9 cellular contexts compared by ENCODE assay signal in the genomic region with DNA sequence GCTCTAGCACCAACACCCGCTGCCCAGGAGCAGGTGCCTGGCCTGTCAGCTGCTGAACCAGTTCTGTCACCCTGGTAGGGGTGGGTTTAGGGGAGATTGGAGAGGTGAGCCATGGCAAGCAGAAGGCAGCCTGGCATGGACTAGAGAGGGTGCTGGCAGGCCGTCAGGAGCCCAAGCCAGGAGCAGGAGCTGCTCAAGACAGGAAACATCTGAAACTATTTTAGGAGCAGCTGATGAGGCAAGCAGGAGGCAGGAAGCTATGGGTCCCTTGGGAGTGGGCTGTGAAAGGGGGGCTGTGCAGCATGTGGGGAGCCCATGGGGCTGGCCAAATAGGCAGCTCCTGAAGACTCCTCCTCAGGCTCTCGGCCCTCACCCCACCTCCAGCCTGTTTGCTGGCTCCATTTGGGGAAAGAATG. TPM values are rescaled to one million over a fixed set of nuclear protein-coding genes. Genes with fewer than 3 reads are reported as not detected.
DNase-seq lines count a peak whose midpoint lies in the region; ATAC-seq and TF ChIP-seq lines count a peak whose summit lies in the region.
"Had no signal": no experiment of that assay in that cellular context is flagged by ENCODE, and none has a peak within 500 bp of the region (broad histone marks: within the 10 kb centered on the region; RNA-seq: fewer than 3 reads in every experiment).

No MANE protein-coding gene starts in this region.

- TF ChIP-seq RAD21 in IMR-90 (IDR thresholded peaks at IDR 0.05; ENCODE audit: low read length), result no peak

- H3K27me3 Mint-ChIP-seq in activated naive CD8-positive, alpha-beta T cell treated with anti-CD3 and anti-CD28 coated beads, Interleukin-2, amount 50 U/mL, for 24 hours, result peaks cover 10% of the 10 kb centered on the region
- no peaks in the 10 kb centered on the region for H3K27me3 Mint-ChIP-seq in stimulated activated memory B cell treated with anti-CD40 and anti-IgM and Interleukin-4, amounts not matched to agents 10 μg/mL and 1 μg/mL and 100 μg/mL, for 72 hours
- no peaks in the 10 kb centered on the region for H3K27me3 Mint-ChIP-seq in activated T-cell treated with anti-CD3 and anti-CD28 coated beads, Interleukin-2, amount 50 U/mL, for 4 hours (ENCODE audit: low read depth)

- H3K9me3 Mint-ChIP-seq in activated naive CD8-positive, alpha-beta T cell treated with anti-CD3 and anti-CD28 coated beads, Interleukin-2, amount 50 U/mL, for 24 hours, result no peaks in the 10 kb centered on the region
- H3K9me3 Mint-ChIP-seq in stimulated activated memory B cell treated with anti-CD40 and anti-IgM and Interleukin-4, amounts not matched to agents 10 μg/mL and 1 μg/mL and 100 μg/mL, for 72 hours, result no peaks in the 10 kb centered on the region
- no peaks in the 10 kb centered on the region for H3K9me3 Mint-ChIP-seq in activated T-cell treated with anti-CD3 and anti-CD28 coated beads, Interleukin-2, amount 50 U/mL, for 4 hours

- CTCF ChIA-PET in IMR-90 (lab: Yijun Ruan, JAX), result interaction anchor here (4.6 kb wide), 1 partner anchor 35 kb away, joined by 33 read pairs; no protein-coding TSS in a partner anchor

- no peak overlapping the region for H2AFZ ChIP-seq in IMR-90 (replicated peaks; ENCODE audit: low read length, poor library complexity)
- H2AFZ ChIP-seq in hepatocyte, result no peak overlapping the region

- peaks cover 15% of the 10 kb centered on the region for H3K36me3 ChIP-seq in IMR-90 (ENCODE audit: control insufficient read depth, insufficient read depth, low read length)
- H3K36me3 ChIP-seq in hepatocyte (replicated peaks; ENCODE audit: insufficient read depth, low read depth), result no peaks in the 10 kb centered on the region

- H3K4me3 Mint-ChIP-seq in activated naive CD8-positive, alpha-beta T cell treated with anti-CD3 and anti-CD28 coated beads, Interleukin-2, amount 50 U/mL, for 24 hours, result no peak overlapping the region
- H3K4me3 Mint-ChIP-seq in stimulated activated memory B cell treated with anti-CD40 and anti-IgM and Interleukin-4, amounts not matched to agents 10 μg/mL and 1 μg/mL and 100 μg/mL, for 72 hours, result peak overlapping the region; percentile 70
- no peak overlapping the region for H3K4me3 Mint-ChIP-seq in activated T-cell treated with anti-CD3 and anti-CD28 coated beads, Interleukin-2, amount 50 U/mL, for 4 hours

- H2BK120ac ChIP-seq in IMR-90 (ENCODE audit: low read depth, low read length), result no peak overlapping the region

- H3K4me1 Mint-ChIP-seq in activated naive CD8-positive, alpha-beta T cell treated with anti-CD3 and anti-CD28 coated beads, Interleukin-2, amount 50 U/mL, for 24 hours, result peaks cover 54% of the 10 kb centered on the region
- peaks cover 76% of the 10 kb centered on the region for H3K4me1 Mint-ChIP-seq in stimulated activated memory B cell treated with anti-CD40 and anti-IgM and Interleukin-4, amounts not matched to agents 10 μg/mL and 1 μg/mL and 100 μg/mL, for 72 hours
- H3K4me1 Mint-ChIP-seq in activated T-cell treated with anti-CD3 and anti-CD28 coated beads, Interleukin-2, amount 50 U/mL, for 4 hours (ENCODE audit: low read depth), result peaks cover 44% of the 10 kb centered on the region

- peak overlapping the region; percentile 48; the same call in 1 of the 2 replicates for H3K4ac ChIP-seq in IMR-90 (ENCODE audit: low read depth, low read length)

- no peak overlapping the region for H3K23ac ChIP-seq in IMR-90 (ENCODE audit: low read depth, low read length)

- no TSS peak for BruUV-seq in IMR-90 (replicated peaks; lab: Mats Ljungman, UMichigan)

- H3K27me3 ChIP-seq in IMR-90 (ENCODE audit: control insufficient read depth, insufficient read depth, low read length), result no peaks in the 10 kb centered on the region
- peaks cover 13% of the 10 kb centered on the region for H3K27me3 ChIP-seq in hepatocyte

- POLR2A ChIA-PET in IMR-90 (lab: Charles Lee; ENCODE audit: unreplicated experiment), result interaction anchor here (0.8 kb wide), 1 partner anchor 33 kb away, joined by 3 read pairs; no protein-coding TSS in a partner anchor

- no peaks in the 10 kb centered on the region for H3K9me2 ChIP-seq in hepatocyte (replicated peaks; ENCODE audit: insufficient read depth)

- no peaks in the 10 kb centered on the region for H4K20me1 ChIP-seq in IMR-90 (ENCODE audit: insufficient read depth, low read length)
- no peaks in the 10 kb centered on the region for H4K20me1 ChIP-seq in hepatocyte (ENCODE audit: insufficient read depth, poor library complexity, severe bottlenecking)

- no peak overlapping the region for H2BK5ac ChIP-seq in IMR-90 (ENCODE audit: low read depth, low read length, poor library complexity, severe bottlenecking)

- H3K9me3 ChIP-seq in IMR-90 (ENCODE audit: control insufficient read depth, insufficient read depth, low read length) (no peaks in the 10 kb centered on the region), hepatocyte (ENCODE audit: low read depth) (no peaks in the 10 kb centered on the region)

- H3K27ac ChIP-seq in IMR-90 (ENCODE audit: insufficient read depth, low read length) (peak overlapping the region; percentile 36; the same call in 1 of the 2 replicates), hepatocyte (peak overlapping the region; percentile 99)

- in situ Hi-C loops in IMR-90 (cut with MboI; ENCODE audit: low sequenced_read_pairs), result no loop called here

- TF ChIP-seq CTCF in IMR-90 (conservative IDR thresholded peaks at IDR 0.05; ENCODE audit: low read depth, low read length), result no peak
- no peak for TF ChIP-seq CTCF in hepatocyte (IDR thresholded peaks at IDR 0.05; ENCODE audit: poor library complexity)

- H4K8ac ChIP-seq in IMR-90 (ENCODE audit: low read depth in 2 of 2, low read length in 2 of 2), result no peak overlapping the region

- H4K5ac ChIP-seq in IMR-90 (ENCODE audit: low read depth, low read length), result 0 out of 2 replicates have a peak overlapping the region, but pooled peaks have one; percentile 9

- no peak overlapping the region for H2BK20ac ChIP-seq in IMR-90 (ENCODE audit: low read depth, low read length)

- no peak for TF ChIP-seq POLR2A in IMR-90 (IDR thresholded peaks at IDR 0.05; ENCODE audit: low read depth, low read length)

- no peaks in the 10 kb centered on the region for H3K36me3 Mint-ChIP-seq in activated naive CD8-positive, alpha-beta T cell treated with anti-CD3 and anti-CD28 coated beads, Interleukin-2, amount 50 U/mL, for 24 hours (ENCODE audit: low read depth)
- H3K36me3 Mint-ChIP-seq in stimulated activated memory B cell treated with anti-CD40 and anti-IgM and Interleukin-4, amounts not matched to agents 10 μg/mL and 1 μg/mL and 100 μg/mL, for 72 hours, result peaks cover 9% of the 10 kb centered on the region
- H3K36me3 Mint-ChIP-seq in activated T-cell treated with anti-CD3 and anti-CD28 coated beads, Interleukin-2, amount 50 U/mL, for 4 hours (ENCODE audit: insufficient read depth), result peaks cover 9% of the 10 kb centered on the region

- no peak overlapping the region; the same call in 1 of the 2 replicates for H4K91ac ChIP-seq in IMR-90 (ENCODE audit: insufficient read depth, low read depth, low read length)

- dilution Hi-C loops in IMR-90 (cut with HindIII; ENCODE audit: low sequenced_read_pairs, unreplicated experiment), result no loop called here

- peak overlapping the region; percentile 66 for H3K27ac Mint-ChIP-seq in activated naive CD8-positive, alpha-beta T cell treated with anti-CD3 and anti-CD28 coated beads, Interleukin-2, amount 50 U/mL, for 24 hours
- peak overlapping the region; percentile 88 for H3K27ac Mint-ChIP-seq in stimulated activated memory B cell treated with anti-CD40 and anti-IgM and Interleukin-4, amounts not matched to agents 10 μg/mL and 1 μg/mL and 100 μg/mL, for 72 hours

- peaks cover 32% of the 10 kb centered on the region for H3K4me1 ChIP-seq in IMR-90 (ENCODE audit: control insufficient read depth, insufficient read depth, low read length)
- H3K4me1 ChIP-seq in hepatocyte (ENCODE audit: insufficient read depth), result peaks cover 33% of the 10 kb centered on the region

- H3K4me3 ChIP-seq in IMR-90 (ENCODE audit: insufficient read depth, low read depth, low read length) (no peak overlapping the region), hepatocyte (no peak overlapping the region)

- ATAC-seq in IMR-90 (ENCODE audit: low read depth) (0 out of 2 replicates have a peak, but pooled peaks have one; percentile 0), GM18867 (IDR thresholded peaks at IDR 0.05; ENCODE audit: unreplicated experiment) (no peak)
- ATAC-seq in activated naive CD8-positive, alpha-beta T cell treated with anti-CD3 and anti-CD28 coated beads, Interleukin-2, amount 50 U/mL, for 24 hours, result no peak
- ATAC-seq in stimulated activated memory B cell treated with anti-CD40 and anti-IgM and Interleukin-4, amounts not matched to agents 10 μg/mL and 1 μg/mL and 100 μg/mL, for 72 hours, result peak; percentile 56
- ATAC-seq in activated T-cell treated with anti-CD3 and anti-CD28 coated beads, Interleukin-2, amount 50 U/mL, for 4 hours, result no peak

- no peak overlapping the region for H3K14ac ChIP-seq in IMR-90 (replicated peaks; ENCODE audit: low read depth, low read length)

- intact Hi-C loops in IMR-90 (cut with micrococcal nuclease), result no loop called here

- DNase-seq in Ammon's horn (ENCODE audit: low spot score) (peak; percentile 78), IMR-90 (peak; percentile 56), hepatocyte (ENCODE audit: low spot score) (peak; percentile 86), putamen (ENCODE audit: low spot score) (no peak)
- DNase-seq in activated naive CD8-positive, alpha-beta T cell treated with anti-CD3 and anti-CD28 coated beads, Interleukin-2, amount 50 U/mL, for 24 hours, result no peak
- DNase-seq in activated T-cell treated with anti-CD3 and anti-CD28 coated beads, Interleukin-2, amount 50 U/mL, for 4 hours, result no peak

- no CpG with 5 or more reads among the region's 3 CpGs for WGBS in IMR-90 (ENCODE audit: extremely low coverage in 2 of 2, insufficient read length in 1 of 2), 2 experiments
- WGBS in hepatocyte (ENCODE audit: low lambda C conversion rate, missing lambda C conversion rate), result 51% methylated on average over 3 of the region's 3 CpGs

- H3K79me2 ChIP-seq in hepatocyte, result peaks cover 7% of the 10 kb centered on the region

- H3K4me2 ChIP-seq in IMR-90 (ENCODE audit: low read depth, low read length) (no peak overlapping the region; the same call in 1 of the 2 replicates), hepatocyte (peak overlapping the region; percentile 97)

- H3K9ac ChIP-seq in IMR-90 (ENCODE audit: low read depth, low read length), result no peak overlapping the region

- peak overlapping the region; percentile 51 for H2AK5ac ChIP-seq in IMR-90 (ENCODE audit: low read depth, low read length)

- H3K79me1 ChIP-seq in IMR-90 (ENCODE audit: low read depth in 1 of 2, low read length in 2 of 2), result peaks cover 0 to 9% of the 10 kb centered on the region in 2 experiments; a peak in 1 of 4 replicates

- H2AK9ac ChIP-seq in IMR-90 (replicated peaks; ENCODE audit: low read depth, low read length, poor library complexity), result peak overlapping the region; percentile 75

- no peak overlapping the region for H2BK15ac ChIP-seq in IMR-90 (ENCODE audit: low read depth, low read length)

- H3K18ac ChIP-seq in IMR-90 (ENCODE audit: low read depth, low read length), result no peak overlapping the region; the same call in 1 of the 2 replicates

- H3K9me1 ChIP-seq in IMR-90 (ENCODE audit: insufficient read depth, low read length), result peaks cover 7% of the 10 kb centered on the region; the same call in 1 of the 2 replicates

- H3K56ac ChIP-seq in IMR-90 (ENCODE audit: extremely low read depth, insufficient read depth, low read length), result no peak overlapping the region

RNA-seq across cellular contexts. Expression of a gene that starts 2.3 kb away (rescaled TPM):
- total RNA-seq in IMR-90 (2012; rRNA removed) (2.3 and 2.8 TPM in 2 replicates), hepatocyte (4.5 and 5.1 TPM in 2 replicates)
- polyA plus RNA-seq in IMR-90 (2012; rRNA removed) (4.5 and 5.4 TPM in 2 replicates), hepatocyte (5.8 and 6.2 TPM in 2 replicates)
- 3.7 and 5.2 TPM in 2 replicates for polyA plus RNA-seq in IMR-90 (2012; cell fraction: cytosol; rRNA removed)
- 1.5 and 3.6 TPM in 2 replicates for polyA plus RNA-seq in IMR-90 (2012; cell fraction: nucleus; rRNA removed; ENCODE audit: low replicate concordance)
- total RNA-seq in activated T-cell treated with anti-CD3 and anti-CD28 coated beads, Interleukin-2, amount 50 U/mL, for 4 hours, result 1 to 10 TPM; 1.4 to 1.8 (median 1.4) TPM

RNA-seq across cellular contexts. Expression of a gene that starts 5.7 kb away (rescaled TPM):
- not detected in 2 replicates for total RNA-seq in IMR-90 (2012; rRNA removed)
- polyA plus RNA-seq in IMR-90 (2012; rRNA removed), result 0.07 TPM in 1 of 2 replicates, not detected in the other
- polyA plus RNA-seq in IMR-90 (2012; cell fraction: cytosol; rRNA removed), result 0.03 TPM in 1 of 2 replicates, not detected in the other
- polyA plus RNA-seq in IMR-90 (2012; cell fraction: nucleus; rRNA removed; ENCODE audit: low replicate concordance), result 0.76 and 2.0 TPM in 2 replicates
- 0.57 TPM in 1 of 2 replicates, not detected in the other for total RNA-seq in hepatocyte
- 0.57 and 1.5 TPM in 2 replicates for polyA plus RNA-seq in hepatocyte
- total RNA-seq in activated T-cell treated with anti-CD3 and anti-CD28 coated beads, Interleukin-2, amount 50 U/mL, for 4 hours, result not detected
- total RNA-seq: dermis microvascular lymphatic vessel endothelial cell had no signal

RNA-seq across cellular contexts. Expression of a gene that starts 8.4 kb away (rescaled TPM):
- 15.3 and 18.6 TPM in 2 replicates for total RNA-seq in IMR-90 (2012; rRNA removed)
- 57.0 and 57.8 TPM in 2 replicates for polyA plus RNA-seq in IMR-90 (2012; rRNA removed)
- 15.4 and 23.7 TPM in 2 replicates for polyA plus RNA-seq in IMR-90 (2012; cell fraction: cytosol; rRNA removed)
- polyA plus RNA-seq in IMR-90 (2012; cell fraction: nucleus; rRNA removed; ENCODE audit: low replicate concordance), result 627 and 1,170 TPM in 2 replicates
- total RNA-seq in hepatocyte, result 10.7 and 14.7 TPM in 2 replicates
- 21.6 and 22.2 TPM in 2 replicates for polyA plus RNA-seq in hepatocyte
- 10 to 100 TPM; 27.7 to 28.7 (median 27.8) TPM for total RNA-seq in activated T-cell treated with anti-CD3 and anti-CD28 coated beads, Interleukin-2, amount 50 U/mL, for 4 hours

RNA-seq across cellular contexts. Expression of a gene that starts 19.0 kb away (rescaled TPM):
- 28.6 and 28.7 TPM in 2 replicates for total RNA-seq in IMR-90 (2012; rRNA removed)
- 28.3 and 31.2 TPM in 2 replicates for polyA plus RNA-seq in IMR-90 (2012; rRNA removed)
- polyA plus RNA-seq in IMR-90 (2012; cell fraction: cytosol; rRNA removed), result 21.4 and 28.9 TPM in 2 replicates
- polyA plus RNA-seq in IMR-90 (2012; cell fraction: nucleus; rRNA removed; ENCODE audit: low replicate concordance), result 31.3 and 54.5 TPM in 2 replicates
- 32.3 and 32.6 TPM in 2 replicates for total RNA-seq in hepatocyte
- polyA plus RNA-seq in hepatocyte, result 21.6 and 23.8 TPM in 2 replicates
- total RNA-seq in activated T-cell treated with anti-CD3 and anti-CD28 coated beads, Interleukin-2, amount 50 U/mL, for 4 hours, result 10 to 100 TPM; 37.2 to 39.0 (median 38.2) TPM

RNA-seq across cellular contexts. Expression of a gene that starts 51.0 kb away (rescaled TPM):
- total RNA-seq in IMR-90 (2012; rRNA removed) (5.3 and 6.3 TPM in 2 replicates), hepatocyte (2.5 and 4.9 TPM in 2 replicates)
- polyA plus RNA-seq in IMR-90 (2012; rRNA removed) (9.2 and 10.0 TPM in 2 replicates), hepatocyte (3.1 and 6.6 TPM in 2 replicates)
- 3.3 and 4.5 TPM in 2 replicates for polyA plus RNA-seq in IMR-90 (2012; cell fraction: cytosol; rRNA removed)
- 22.2 and 30.7 TPM in 2 replicates for polyA plus RNA-seq in IMR-90 (2012; cell fraction: nucleus; rRNA removed; ENCODE audit: low replicate concordance)
- 10 to 100 TPM; 12.1 to 19.1 (median 12.6) TPM for total RNA-seq in activated T-cell treated with anti-CD3 and anti-CD28 coated beads, Interleukin-2, amount 50 U/mL, for 4 hours

Comparison
In these comparisons a context has a peak if more than half of its experiments do, and no peak if none do; other contexts are left out.
1. DNase-seq: peak in Ammon's horn (single experiment), IMR-90 (single experiment) and hepatocyte (single experiment); none in activated naive CD8-positive, alpha-beta T cell treated with anti-CD3 and anti-CD28 coated beads, Interleukin-2, amount 50 U/mL, for 24 hours (single experiment), activated T-cell treated with anti-CD3 and anti-CD28 coated beads, Interleukin-2, amount 50 U/mL, for 4 hours (single experiment) and putamen (single experiment).
2. ATAC-seq: peak in IMR-90 (single experiment) and stimulated activated memory B cell treated with anti-CD40 and anti-IgM and Interleukin-4, amounts not matched to agents 10 μg/mL and 1 μg/mL and 100 μg/mL, for 72 hours (single experiment); none in activated naive CD8-positive, alpha-beta T cell treated with anti-CD3 and anti-CD28 coated beads, Interleukin-2, amount 50 U/mL, for 24 hours (single experiment), GM18867 (single experiment) and activated T-cell treated with anti-CD3 and anti-CD28 coated beads, Interleukin-2, amount 50 U/mL, for 4 hours (0 of 2).